ENCODE assay signal across 1 cellular context in the genomic region with DNA sequence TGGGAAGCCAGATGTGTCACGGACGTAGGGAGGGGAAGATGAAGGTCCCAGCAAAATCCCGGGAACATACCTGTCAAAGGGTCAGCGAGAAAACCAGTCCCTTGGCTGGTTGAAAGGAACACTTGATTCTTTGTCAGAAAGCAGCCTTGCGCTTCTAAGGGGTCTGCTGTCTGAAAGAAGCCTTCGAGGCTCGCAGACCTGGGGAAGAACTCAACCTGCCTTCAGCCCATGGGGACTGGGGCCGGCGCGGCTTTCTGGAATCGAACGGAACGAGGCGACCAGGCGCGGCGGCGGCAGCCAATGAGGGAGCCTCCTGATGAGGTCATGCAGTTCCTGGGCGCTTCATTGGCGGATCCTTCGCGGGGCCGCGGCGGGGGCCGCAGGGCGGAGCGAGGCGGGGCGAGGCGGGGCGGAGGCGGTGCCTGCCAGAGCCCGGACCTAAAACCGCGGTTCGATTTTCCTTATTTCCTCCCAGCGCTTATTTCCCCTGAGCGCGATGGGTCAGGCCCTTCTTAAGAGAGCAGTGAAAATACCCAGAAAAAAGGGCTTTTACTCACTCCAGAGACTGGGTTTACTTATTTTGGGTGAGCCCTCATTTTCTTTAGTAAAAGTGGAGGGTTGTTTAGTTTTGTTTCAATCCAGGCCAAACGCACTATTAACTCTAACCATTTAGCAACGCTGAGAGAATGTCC.
TF ChIP-seq lines count a peak whose summit lies in the region.

No MANE protein-coding gene starts in this region.

TF ChIP-seq in HepG2, 621 proteins besides CTCF, POLR2A, EP300 and RAD21 (continued from another document and continues in another):
- TF ChIP-seq SP2 (CRISPR knock-in tag; IDR thresholded peaks at IDR 0.05) (peak; percentile 63; the same call in 1 of the 2 replicates), ZNF205 (CRISPR knock-in tag; IDR thresholded peaks at IDR 0.05) (no peak), ATF1 (CRISPR knock-in tag; IDR thresholded peaks at IDR 0.05) (no peak), ZNF264 (CRISPR knock-in tag; IDR thresholded peaks at IDR 0.05) (0 out of 2 replicates have a peak, but pooled peaks have one; percentile 20), FOSL2 (CRISPR knock-in tag; IDR thresholded peaks at IDR 0.05) (no peak), PCBP1 (IDR thresholded peaks at IDR 0.05; ENCODE audit: borderline replicate concordance, low read depth, low read length) (no peak), TBL1XR1 (IDR thresholded peaks at IDR 0.05; ENCODE audit: borderline replicate concordance, low read length, partially characterized antibody) (no peak), AKAP8 (CRISPR knock-in tag; IDR thresholded peaks at IDR 0.05) (no peak), ZNF446 (CRISPR knock-in tag; IDR thresholded peaks at IDR 0.05) (no peak), SUZ12 (IDR thresholded peaks at IDR 0.05; ENCODE audit: low read depth, low read length) (no peak), ZNF841 (CRISPR knock-in tag; IDR thresholded peaks at IDR 0.05; ENCODE audit: borderline replicate concordance) (no peak), JUND (CRISPR knock-in tag; IDR thresholded peaks at IDR 0.05) (no peak), HNRNPLL (IDR thresholded peaks at IDR 0.05; ENCODE audit: low read depth, low read length, poor library complexity, severe bottlenecking) (peak; percentile 53), NCOR1 (IDR thresholded peaks at IDR 0.05; ENCODE audit: borderline replicate concordance, low read length) (no peak), ADNP (CRISPR knock-in tag; IDR thresholded peaks at IDR 0.05) (no peak), TBX2 (CRISPR knock-in tag; IDR thresholded peaks at IDR 0.05; ENCODE audit: borderline replicate concordance) (peak; percentile 42; the same call in 1 of the 2 replicates), NFKB2 (CRISPR knock-in tag; IDR thresholded peaks at IDR 0.05; ENCODE audit: borderline replicate concordance) (no peak; the same call in 1 of the 2 replicates), SAP130 (CRISPR knock-in tag; IDR thresholded peaks at IDR 0.05; ENCODE audit: low read depth) (0 out of 2 replicates have a peak, but pooled peaks have one; percentile 24), HIVEP1 (CRISPR knock-in tag; IDR thresholded peaks at IDR 0.05) (no peak), SOX13 (IDR thresholded peaks at IDR 0.05) (no peak), SOX13 (CRISPR knock-in tag; conservative IDR thresholded peaks at IDR 0.05 in 1 of 2, IDR thresholded peaks at IDR 0.05 in 1 of 2) (no peak), KMT2B (CRISPR knock-in tag; IDR thresholded peaks at IDR 0.05) (no peak), KDM5B (CRISPR knock-in tag; IDR thresholded peaks at IDR 0.05; ENCODE audit: borderline replicate concordance) (peak; percentile 67; the same call in 1 of the 2 replicates), ZNF180 (CRISPR knock-in tag; IDR thresholded peaks at IDR 0.05; ENCODE audit: borderline replicate concordance, low read depth) (no peak), ZNF232 (CRISPR knock-in tag; IDR thresholded peaks at IDR 0.05; ENCODE audit: borderline replicate concordance) (0 out of 2 replicates have a peak, but pooled peaks have one; percentile 53), JARID2 (CRISPR knock-in tag; IDR thresholded peaks at IDR 0.05; ENCODE audit: insufficient replicate concordance) (no peak), ZNF878 (CRISPR knock-in tag; IDR thresholded peaks at IDR 0.05) (peak; percentile 53; the same call in 1 of the 2 replicates), MAFK (conservative IDR thresholded peaks at IDR 0.05 in 1 of 2, IDR thresholded peaks at IDR 0.05 in 1 of 2; ENCODE audit: low read length in 2 of 2) (no peak), ZNF780A (CRISPR knock-in tag; IDR thresholded peaks at IDR 0.05) (no peak), CBFB (CRISPR knock-in tag; IDR thresholded peaks at IDR 0.05) (no peak), BRD4 (CRISPR knock-in tag; IDR thresholded peaks at IDR 0.05) (no peak), ZNF761 (CRISPR knock-in tag; conservative IDR thresholded peaks at IDR 0.05) (0 out of 2 replicates have a peak, but pooled peaks have one; percentile 54), RFXANK (CRISPR knock-in tag; IDR thresholded peaks at IDR 0.05) (no peak), NFIC (IDR thresholded peaks at IDR 0.05; ENCODE audit: low read length) (no peak), AGO2 (optimal IDR thresholded peaks at IDR 0.05; ENCODE audit: low read depth, low read length) (no peak), ZNF230 (CRISPR knock-in tag; IDR thresholded peaks at IDR 0.05) (no peak), CENPT (CRISPR knock-in tag; IDR thresholded peaks at IDR 0.05; ENCODE audit: low read depth) (no peak), ZNF296 (CRISPR knock-in tag; conservative IDR thresholded peaks at IDR 0.05) (no peak), MTA1 (CRISPR knock-in tag; IDR thresholded peaks at IDR 0.05; ENCODE audit: borderline replicate concordance) (no peak), ZFP37 (CRISPR knock-in tag; IDR thresholded peaks at IDR 0.05; ENCODE audit: borderline replicate concordance) (no peak)
- TF ChIP-seq, protein P1, sequence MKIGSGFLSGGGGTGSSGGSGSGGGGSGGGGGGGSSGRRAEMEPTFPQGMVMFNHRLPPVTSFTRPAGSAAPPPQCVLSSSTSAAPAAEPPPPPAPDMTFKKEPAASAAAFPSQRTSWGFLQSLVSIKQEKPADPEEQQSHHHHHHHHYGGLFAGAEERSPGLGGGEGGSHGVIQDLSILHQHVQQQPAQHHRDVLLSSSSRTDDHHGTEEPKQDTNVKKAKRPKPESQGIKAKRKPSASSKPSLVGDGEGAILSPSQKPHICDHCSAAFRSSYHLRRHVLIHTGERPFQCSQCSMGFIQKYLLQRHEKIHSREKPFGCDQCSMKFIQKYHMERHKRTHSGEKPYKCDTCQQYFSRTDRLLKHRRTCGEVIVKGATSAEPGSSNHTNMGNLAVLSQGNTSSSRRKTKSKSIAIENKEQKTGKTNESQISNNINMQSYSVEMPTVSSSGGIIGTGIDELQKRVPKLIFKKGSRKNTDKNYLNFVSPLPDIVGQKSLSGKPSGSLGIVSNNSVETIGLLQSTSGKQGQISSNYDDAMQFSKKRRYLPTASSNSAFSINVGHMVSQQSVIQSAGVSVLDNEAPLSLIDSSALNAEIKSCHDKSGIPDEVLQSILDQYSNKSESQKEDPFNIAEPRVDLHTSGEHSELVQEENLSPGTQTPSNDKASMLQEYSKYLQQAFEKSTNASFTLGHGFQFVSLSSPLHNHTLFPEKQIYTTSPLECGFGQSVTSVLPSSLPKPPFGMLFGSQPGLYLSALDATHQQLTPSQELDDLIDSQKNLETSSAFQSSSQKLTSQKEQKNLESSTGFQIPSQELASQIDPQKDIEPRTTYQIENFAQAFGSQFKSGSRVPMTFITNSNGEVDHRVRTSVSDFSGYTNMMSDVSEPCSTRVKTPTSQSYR (CRISPR knock-in tag; IDR thresholded peaks at IDR 0.05; ENCODE audit: borderline replicate concordance) = no peak
- TF ChIP-seq, protein P2, sequence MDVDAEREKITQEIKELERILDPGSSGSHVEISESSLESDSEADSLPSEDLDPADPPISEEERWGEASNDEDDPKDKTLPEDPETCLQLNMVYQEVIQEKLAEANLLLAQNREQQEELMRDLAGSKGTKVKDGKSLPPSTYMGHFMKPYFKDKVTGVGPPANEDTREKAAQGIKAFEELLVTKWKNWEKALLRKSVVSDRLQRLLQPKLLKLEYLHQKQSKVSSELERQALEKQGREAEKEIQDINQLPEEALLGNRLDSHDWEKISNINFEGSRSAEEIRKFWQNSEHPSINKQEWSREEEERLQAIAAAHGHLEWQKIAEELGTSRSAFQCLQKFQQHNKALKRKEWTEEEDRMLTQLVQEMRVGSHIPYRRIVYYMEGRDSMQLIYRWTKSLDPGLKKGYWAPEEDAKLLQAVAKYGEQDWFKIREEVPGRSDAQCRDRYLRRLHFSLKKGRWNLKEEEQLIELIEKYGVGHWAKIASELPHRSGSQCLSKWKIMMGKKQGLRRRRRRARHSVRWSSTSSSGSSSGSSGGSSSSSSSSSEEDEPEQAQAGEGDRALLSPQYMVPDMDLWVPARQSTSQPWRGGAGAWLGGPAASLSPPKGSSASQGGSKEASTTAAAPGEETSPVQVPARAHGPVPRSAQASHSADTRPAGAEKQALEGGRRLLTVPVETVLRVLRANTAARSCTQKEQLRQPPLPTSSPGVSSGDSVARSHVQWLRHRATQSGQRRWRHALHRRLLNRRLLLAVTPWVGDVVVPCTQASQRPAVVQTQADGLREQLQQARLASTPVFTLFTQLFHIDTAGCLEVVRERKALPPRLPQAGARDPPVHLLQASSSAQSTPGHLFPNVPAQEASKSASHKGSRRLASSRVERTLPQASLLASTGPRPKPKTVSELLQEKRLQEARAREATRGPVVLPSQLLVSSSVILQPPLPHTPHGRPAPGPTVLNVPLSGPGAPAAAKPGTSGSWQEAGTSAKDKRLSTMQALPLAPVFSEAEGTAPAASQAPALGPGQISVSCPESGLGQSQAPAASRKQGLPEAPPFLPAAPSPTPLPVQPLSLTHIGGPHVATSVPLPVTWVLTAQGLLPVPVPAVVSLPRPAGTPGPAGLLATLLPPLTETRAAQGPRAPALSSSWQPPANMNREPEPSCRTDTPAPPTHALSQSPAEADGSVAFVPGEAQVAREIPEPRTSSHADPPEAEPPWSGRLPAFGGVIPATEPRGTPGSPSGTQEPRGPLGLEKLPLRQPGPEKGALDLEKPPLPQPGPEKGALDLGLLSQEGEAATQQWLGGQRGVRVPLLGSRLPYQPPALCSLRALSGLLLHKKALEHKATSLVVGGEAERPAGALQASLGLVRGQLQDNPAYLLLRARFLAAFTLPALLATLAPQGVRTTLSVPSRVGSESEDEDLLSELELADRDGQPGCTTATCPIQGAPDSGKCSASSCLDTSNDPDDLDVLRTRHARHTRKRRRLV (CRISPR knock-in tag; IDR thresholded peaks at IDR 0.05) = no peak
- TF ChIP-seq, protein P3, sequence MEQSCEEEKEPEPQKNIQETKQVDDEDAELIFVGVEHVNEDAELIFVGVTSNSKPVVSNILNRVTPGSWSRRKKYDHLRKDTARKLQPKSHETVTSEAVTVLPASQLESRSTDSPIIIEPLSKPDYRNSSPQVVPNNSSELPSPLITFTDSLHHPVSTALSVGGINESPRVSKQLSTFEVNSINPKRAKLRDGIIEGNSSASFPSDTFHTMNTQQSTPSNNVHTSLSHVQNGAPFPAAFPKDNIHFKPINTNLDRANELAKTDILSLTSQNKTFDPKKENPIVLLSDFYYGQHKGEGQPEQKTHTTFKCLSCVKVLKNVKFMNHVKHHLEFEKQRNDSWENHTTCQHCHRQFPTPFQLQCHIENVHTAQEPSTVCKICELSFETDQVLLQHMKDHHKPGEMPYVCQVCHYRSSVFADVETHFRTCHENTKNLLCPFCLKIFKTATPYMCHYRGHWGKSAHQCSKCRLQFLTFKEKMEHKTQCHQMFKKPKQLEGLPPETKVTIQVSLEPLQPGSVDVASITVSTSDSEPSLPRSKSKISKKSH (CRISPR knock-in tag; IDR thresholded peaks at IDR 0.05; ENCODE audit: borderline replicate concordance) = no peak
- TF ChIP-seq, protein P4, sequence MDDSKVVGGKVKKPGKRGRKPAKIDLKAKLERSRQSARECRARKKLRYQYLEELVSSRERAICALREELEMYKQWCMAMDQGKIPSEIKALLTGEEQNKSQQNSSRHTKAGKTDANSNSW (CRISPR knock-in tag; IDR thresholded peaks at IDR 0.05; ENCODE audit: borderline replicate concordance) = no peak
- TF ChIP-seq, protein P5, sequence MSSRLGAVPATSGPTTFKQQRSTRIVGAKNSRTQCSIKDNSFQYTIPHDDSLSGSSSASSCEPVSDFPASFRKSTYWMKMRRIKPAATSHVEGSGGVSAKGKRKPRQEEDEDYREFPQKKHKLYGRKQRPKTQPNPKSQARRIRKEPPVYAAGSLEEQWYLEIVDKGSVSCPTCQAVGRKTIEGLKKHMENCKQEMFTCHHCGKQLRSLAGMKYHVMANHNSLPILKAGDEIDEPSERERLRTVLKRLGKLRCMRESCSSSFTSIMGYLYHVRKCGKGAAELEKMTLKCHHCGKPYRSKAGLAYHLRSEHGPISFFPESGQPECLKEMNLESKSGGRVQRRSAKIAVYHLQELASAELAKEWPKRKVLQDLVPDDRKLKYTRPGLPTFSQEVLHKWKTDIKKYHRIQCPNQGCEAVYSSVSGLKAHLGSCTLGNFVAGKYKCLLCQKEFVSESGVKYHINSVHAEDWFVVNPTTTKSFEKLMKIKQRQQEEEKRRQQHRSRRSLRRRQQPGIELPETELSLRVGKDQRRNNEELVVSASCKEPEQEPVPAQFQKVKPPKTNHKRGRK (CRISPR knock-in tag; IDR thresholded peaks at IDR 0.05) = no peak
- TF ChIP-seq, protein P6, sequence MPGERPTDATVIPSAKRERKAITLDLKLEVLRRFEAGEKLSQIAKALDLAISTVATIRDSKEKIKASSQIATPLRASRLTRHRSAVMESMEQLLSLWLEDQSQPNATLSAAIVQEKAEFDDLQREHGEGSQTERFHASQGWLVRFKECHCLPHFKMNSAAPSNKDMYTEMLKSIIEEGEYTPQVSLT (CRISPR knock-in tag; IDR thresholded peaks at IDR 0.05; ENCODE audit: borderline replicate concordance, low read depth) = no peak
- TF ChIP-seq, protein P7, sequence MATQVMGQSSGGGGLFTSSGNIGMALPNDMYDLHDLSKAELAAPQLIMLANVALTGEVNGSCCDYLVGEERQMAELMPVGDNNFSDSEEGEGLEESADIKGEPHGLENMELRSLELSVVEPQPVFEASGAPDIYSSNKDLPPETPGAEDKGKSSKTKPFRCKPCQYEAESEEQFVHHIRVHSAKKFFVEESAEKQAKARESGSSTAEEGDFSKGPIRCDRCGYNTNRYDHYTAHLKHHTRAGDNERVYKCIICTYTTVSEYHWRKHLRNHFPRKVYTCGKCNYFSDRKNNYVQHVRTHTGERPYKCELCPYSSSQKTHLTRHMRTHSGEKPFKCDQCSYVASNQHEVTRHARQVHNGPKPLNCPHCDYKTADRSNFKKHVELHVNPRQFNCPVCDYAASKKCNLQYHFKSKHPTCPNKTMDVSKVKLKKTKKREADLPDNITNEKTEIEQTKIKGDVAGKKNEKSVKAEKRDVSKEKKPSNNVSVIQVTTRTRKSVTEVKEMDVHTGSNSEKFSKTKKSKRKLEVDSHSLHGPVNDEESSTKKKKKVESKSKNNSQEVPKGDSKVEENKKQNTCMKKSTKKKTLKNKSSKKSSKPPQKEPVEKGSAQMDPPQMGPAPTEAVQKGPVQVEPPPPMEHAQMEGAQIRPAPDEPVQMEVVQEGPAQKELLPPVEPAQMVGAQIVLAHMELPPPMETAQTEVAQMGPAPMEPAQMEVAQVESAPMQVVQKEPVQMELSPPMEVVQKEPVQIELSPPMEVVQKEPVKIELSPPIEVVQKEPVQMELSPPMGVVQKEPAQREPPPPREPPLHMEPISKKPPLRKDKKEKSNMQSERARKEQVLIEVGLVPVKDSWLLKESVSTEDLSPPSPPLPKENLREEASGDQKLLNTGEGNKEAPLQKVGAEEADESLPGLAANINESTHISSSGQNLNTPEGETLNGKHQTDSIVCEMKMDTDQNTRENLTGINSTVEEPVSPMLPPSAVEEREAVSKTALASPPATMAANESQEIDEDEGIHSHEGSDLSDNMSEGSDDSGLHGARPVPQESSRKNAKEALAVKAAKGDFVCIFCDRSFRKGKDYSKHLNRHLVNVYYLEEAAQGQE (IDR thresholded peaks at IDR 0.05; ENCODE audit: borderline replicate concordance in 1 of 2, low read depth in 1 of 2, low read length in 2 of 2) = no peak
- TF ChIP-seq, protein P8, sequence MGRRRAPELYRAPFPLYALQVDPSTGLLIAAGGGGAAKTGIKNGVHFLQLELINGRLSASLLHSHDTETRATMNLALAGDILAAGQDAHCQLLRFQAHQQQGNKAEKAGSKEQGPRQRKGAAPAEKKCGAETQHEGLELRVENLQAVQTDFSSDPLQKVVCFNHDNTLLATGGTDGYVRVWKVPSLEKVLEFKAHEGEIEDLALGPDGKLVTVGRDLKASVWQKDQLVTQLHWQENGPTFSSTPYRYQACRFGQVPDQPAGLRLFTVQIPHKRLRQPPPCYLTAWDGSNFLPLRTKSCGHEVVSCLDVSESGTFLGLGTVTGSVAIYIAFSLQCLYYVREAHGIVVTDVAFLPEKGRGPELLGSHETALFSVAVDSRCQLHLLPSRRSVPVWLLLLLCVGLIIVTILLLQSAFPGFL (CRISPR knock-in tag; IDR thresholded peaks at IDR 0.05) = no peak
